15 cellular contexts compared by ENCODE assay signal in the genomic region with DNA sequence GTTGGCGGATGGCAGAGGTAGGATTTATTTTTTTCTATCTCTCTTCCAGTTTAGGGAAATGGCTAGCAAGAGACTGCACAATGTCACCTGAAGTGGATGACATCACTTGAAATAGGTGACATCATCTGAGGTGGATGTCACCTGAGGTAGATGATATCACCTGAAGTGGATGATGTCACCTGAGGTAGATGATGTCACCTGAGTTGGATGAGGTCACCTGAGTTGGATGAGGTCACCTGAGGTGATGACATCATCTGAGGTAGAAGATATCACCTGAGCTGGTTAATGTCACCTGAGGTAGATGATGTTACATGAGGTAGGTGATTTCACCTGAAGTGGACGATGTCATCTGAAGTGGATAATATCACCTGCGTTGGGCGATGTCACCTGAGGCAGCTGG.
"Had no signal": no experiment of that assay in that cellular context is flagged by ENCODE, and none has a peak within 500 bp of the region (broad histone marks: within the 10 kb centered on the region; RNA-seq: fewer than 3 reads in every experiment).

No MANE protein-coding gene starts in this region.

- H3K4me3 ChIP-seq: cardiac muscle cell, left lung, mucosa of descending colon, pancreas, sigmoid colon, upper lobe of left lung had no signal

- DNase-seq: activated CD4-positive, alpha-beta memory T cell treated with anti-CD3 and anti-CD28 coated beads, Interleukin-2, amount 10 ng/mL, durations not matched to agents 7 days and 5 days; activated CD4-positive, alpha-beta T cell treated with anti-CD3 and anti-CD28 coated beads for 1 hour; activated naive CD4-positive, alpha-beta T cell treated with anti-CD3 and anti-CD28 coated beads, Interleukin-2, amount 50 U/mL, for 16 hours; activated T-cell treated with anti-CD3 and anti-CD28 coated beads, Interleukin-2, amount 50 U/mL, for 24 hours; left lung; mucosa of descending colon; naive thymus-derived CD4-positive, alpha-beta T cell; pancreas; sigmoid colon; stimulated activated CD4-positive, alpha-beta T cell treated with anti-CD3 and anti-CD28 coated beads, Interleukin-1b, Interleukin-23, amount 100 ng/mL, for 48 hours; stimulated activated naive CD8-positive, alpha-beta T cell treated with anti-CD3 and anti-CD28 coated beads, Interleukin-15, amount 100 ng/mL, for 72 hours; upper lobe of left lung had no signal

- H3K27me3 ChIP-seq: cardiac muscle cell, left lung, sigmoid colon, upper lobe of left lung had no signal

- FAIRE-seq: islet of Langerhans, pancreas had no signal

- H3K9me3 ChIP-seq: left lung, mucosa of descending colon, pancreas, upper lobe of left lung had no signal

- H3K4me1 ChIP-seq: left lung, pancreas, sigmoid colon had no signal

- H3K36me3 ChIP-seq: cardiac muscle cell, left lung, pancreas, sigmoid colon, upper lobe of left lung had no signal

- H3K27ac ChIP-seq: cardiac muscle cell, left lung, pancreas, sigmoid colon, upper lobe of left lung, VCaP had no signal
